ENCODE assay signal across 8 cellular contexts in genomic region chr13:52593812-52594211, GRCh38. TPM values are rescaled to one million over a fixed set of nuclear protein-coding genes. Genes with fewer than 3 reads are reported as not detected.
DNase-seq lines count a peak whose midpoint lies in the region; ATAC-seq, FAIRE-seq and TF ChIP-seq lines count a peak whose summit lies in the region.
"Not testable (repeated sequence)": the region's sequence is repeated elsewhere in the genome, so short reads cannot be mapped to it uniquely, and the experiment has no call there.

No MANE protein-coding gene starts in this region.

- FAIRE-seq in HepG2 (lab: Jason Lieb, UNC), result peak; percentile 8

- CTCF ChIA-PET in HepG2 (lab: Yijun Ruan, JAX; ENCODE audit: low intra/inter-chr PET ratio, low total read pairs), result not testable (repeated sequence)

- TF ChIP-seq CTCF in HepG2 (CRISPR knock-in tag; IDR thresholded peaks at IDR 0.05), result not testable (repeated sequence)

- H3K79me2 ChIP-seq in HepG2 (ENCODE audit: insufficient read depth, low read length), result not testable (repeated sequence)

- H3K9ac ChIP-seq in HepG2 (ENCODE audit: insufficient read depth, low read depth, low read length), result not testable (repeated sequence)

- in situ Hi-C loops in HepG2 (cut with HindIII; ENCODE audit: extremely low pct_ligation_motif_present, low pct_unique_long_range_greater_than_20kb), result loop anchor here (10.0 kb wide), 2 partner anchors 61 to 371 kb away; partner anchors contain the start of gene SUGT1

- peaks cover 12% of the 10 kb centered on the region for H3K4me1 ChIP-seq in HepG2 (ENCODE audit: insufficient read depth, low read length)

- not testable (repeated sequence) for TF ChIP-seq POLR2A in HepG2 (IDR thresholded peaks at IDR 0.05; ENCODE audit: insufficient read depth in 1 of 2, low read depth in 2 of 2, low read length in 2 of 2)

- not testable (repeated sequence) for H3K4me3 ChIP-seq in HepG2 (replicated peaks in 1 of 3; ENCODE audit: insufficient read depth in 1 of 3, low read depth in 2 of 3, low read length in 3 of 3)

- H3K27me3 ChIP-seq in HepG2 (ENCODE audit: control insufficient read depth in 1 of 2, insufficient read depth in 2 of 2, low read length in 2 of 2), result not testable (repeated sequence)

- TF ChIP-seq RAD21 in HepG2 (CRISPR knock-in tag; IDR thresholded peaks at IDR 0.05), result not testable (repeated sequence)

- not testable (repeated sequence) for BruUV-seq in HepG2 (replicated peaks; lab: Mats Ljungman, UMichigan)

- not testable (repeated sequence) for H3K36me3 ChIP-seq in HepG2 (replicated peaks in 1 of 2; ENCODE audit: control insufficient read depth in 1 of 2, insufficient read depth in 2 of 2, low read length in 2 of 2)

- POLR2A ChIA-PET in HepG2 (lab: Yijun Ruan, JAX), result not testable (repeated sequence)

- DNase-seq in NOMO-1 treated with DMSO at 0.1 percent for 48 hours (lab: John Stamatoyannopoulos, UW; ENCODE audit: unreplicated experiment), result peak; percentile 20
- not testable (repeated sequence) for DNase-seq in HepG2 (ENCODE audit: low spot score)

- 33% methylated on average over 3 of the region's 3 CpGs for WGBS in HepG2 (ENCODE audit: low lambda C conversion rate)

- peak overlapping the region; percentile 62 for H2AFZ ChIP-seq in HepG2 (ENCODE audit: low read length)

- H3K4me2 ChIP-seq in HepG2 (ENCODE audit: low read depth, low read length), result peak overlapping the region; percentile 53; the same call in 1 of the 2 replicates

- H4K20me1 ChIP-seq in HepG2 (ENCODE audit: insufficient read depth, low read length), result not testable (repeated sequence)

- H3K9me3 ChIP-seq in HepG2 (ENCODE audit: low read length), result not testable (repeated sequence)

- intact Hi-C loops in HepG2 (cut with micrococcal nuclease; ENCODE audit: unreplicated experiment), result not testable (repeated sequence)

- not testable (repeated sequence) for H3K27ac ChIP-seq in HepG2 (ENCODE audit: extremely low read length, insufficient read depth, low read length)

- ATAC-seq in GM18511 (IDR thresholded peaks at IDR 0.05; ENCODE audit: unreplicated experiment) (peak; percentile 73), GM18868 (IDR thresholded peaks at IDR 0.05; ENCODE audit: unreplicated experiment) (peak; percentile 77), GM19463 (IDR thresholded peaks at IDR 0.05; ENCODE audit: unreplicated experiment) (peak; percentile 54), GM21717 (IDR thresholded peaks at IDR 0.05; ENCODE audit: unreplicated experiment) (peak; percentile 68), HG02870 (IDR thresholded peaks at IDR 0.05; ENCODE audit: unreplicated experiment) (peak; percentile 65), HG03520 (IDR thresholded peaks at IDR 0.05; ENCODE audit: unreplicated experiment) (peak; percentile 65)
- ATAC-seq in HepG2, result not testable (repeated sequence)

- TF ChIP-seq EP300 in HepG2 (IDR thresholded peaks at IDR 0.05; ENCODE audit: low read depth in 2 of 2, low read length in 2 of 2); HepG2 (CRISPR knock-in tag; IDR thresholded peaks at IDR 0.05; ENCODE audit: borderline replicate concordance): not testable (repeated sequence)

RNA-seq across cellular contexts. Expression of gene HNRNPA1L2, which starts 48.4 kb away (rescaled TPM):
- total RNA-seq in HepG2 (2016; rRNA removed; fragmentation: Illumina TruSeq; extraction: Trizol), result 7.1 and 7.7 TPM in 2 replicates
- total RNA-seq in HepG2 (2016; cell fraction: cytosol; rRNA removed; fragmentation: Illumina TruSeq; extraction: Trizol; ENCODE audit: low read depth), result 1.3 and 1.4 TPM in 2 replicates
- 7.2 and 7.8 TPM in 2 replicates for total RNA-seq in HepG2 (2016; cell fraction: insoluble cytoplasmic fraction; rRNA removed; fragmentation: Illumina TruSeq; extraction: Trizol)
- 4.5 TPM in 2 replicates for total RNA-seq in HepG2 (2016; cell fraction: membrane; rRNA removed; fragmentation: Illumina TruSeq; extraction: Trizol)
- 6.4 and 6.6 TPM in 2 replicates for total RNA-seq in HepG2 (2016; cell fraction: nucleus; rRNA removed; fragmentation: Illumina TruSeq; extraction: Trizol)
- 3.1 and 3.6 TPM in 2 replicates for polyA plus RNA-seq in HepG2 (2011; rRNA removed)
- 2.0 and 3.9 TPM in 2 replicates for polyA plus RNA-seq in HepG2 (2011; cell fraction: cytosol; rRNA removed)
- polyA plus RNA-seq in HepG2 (2011; cell fraction: nucleus; rRNA removed), result 3.2 and 5.4 TPM in 2 replicates
- 10.3 and 11.8 TPM in 2 replicates for polyA plus RNA-seq in HepG2 (2012)
- polyA plus RNA-seq in HepG2 (2016; cell fraction: cytosol; fragmentation: Illumina TruSeq; extraction: Trizol; ENCODE audit: low read depth), result 1.7 and 2.8 TPM in 2 replicates
- polyA plus RNA-seq in HepG2 (2016; cell fraction: insoluble cytoplasmic fraction; fragmentation: Illumina TruSeq; extraction: Trizol; ENCODE audit: low read depth), result 13.5 and 15.9 TPM in 2 replicates
- 5.0 and 6.1 TPM in 2 replicates for polyA plus RNA-seq in HepG2 (2016; cell fraction: membrane; fragmentation: Illumina TruSeq; extraction: Trizol; ENCODE audit: low read depth)
- polyA plus RNA-seq in HepG2 (2016; cell fraction: nucleus; fragmentation: Illumina TruSeq; extraction: Trizol; ENCODE audit: insufficient read depth, low read depth), result 17.9 and 18.5 TPM in 2 replicates
- polyA minus RNA-seq in HepG2 (2011; rRNA and poly(A)+ RNA removed; ENCODE audit: low replicate concordance), result 0.30 and 1.6 TPM in 2 replicates
- 0.69 TPM in 1 of 2 replicates, not detected in the other for polyA minus RNA-seq in HepG2 (2011; cell fraction: cytosol; rRNA and poly(A)+ RNA removed)
- polyA minus RNA-seq in HepG2 (2011; cell fraction: nucleus; rRNA and poly(A)+ RNA removed), result 8.0 and 11.7 TPM in 2 replicates

RNA-seq across cellular contexts. Expression of gene SUGT1, which starts 58.8 kb away (rescaled TPM):
- total RNA-seq in HepG2 (2016; rRNA removed; fragmentation: Illumina TruSeq; extraction: Trizol), result 71.2 and 113 TPM in 2 replicates
- total RNA-seq in HepG2 (2016; cell fraction: cytosol; rRNA removed; fragmentation: Illumina TruSeq; extraction: Trizol; ENCODE audit: low read depth), result 29.1 and 29.3 TPM in 2 replicates
- total RNA-seq in HepG2 (2016; cell fraction: insoluble cytoplasmic fraction; rRNA removed; fragmentation: Illumina TruSeq; extraction: Trizol), result 71.6 and 119 TPM in 2 replicates
- 37.8 and 38.6 TPM in 2 replicates for total RNA-seq in HepG2 (2016; cell fraction: membrane; rRNA removed; fragmentation: Illumina TruSeq; extraction: Trizol)
- 38.3 and 46.1 TPM in 2 replicates for total RNA-seq in HepG2 (2016; cell fraction: nucleus; rRNA removed; fragmentation: Illumina TruSeq; extraction: Trizol)
- polyA plus RNA-seq in HepG2 (2011; rRNA removed), result 17.4 and 23.1 TPM in 2 replicates
- polyA plus RNA-seq in HepG2 (2011; cell fraction: cytosol; rRNA removed), result 14.0 and 15.7 TPM in 2 replicates
- polyA plus RNA-seq in HepG2 (2011; cell fraction: nucleus; rRNA removed), result 8.9 and 11.4 TPM in 2 replicates
- polyA plus RNA-seq in HepG2 (2012), result 38.9 and 47.7 TPM in 2 replicates
- 34.3 and 35.9 TPM in 2 replicates for polyA plus RNA-seq in HepG2 (2016; cell fraction: cytosol; fragmentation: Illumina TruSeq; extraction: Trizol; ENCODE audit: low read depth)
- 114 and 117 TPM in 2 replicates for polyA plus RNA-seq in HepG2 (2016; cell fraction: insoluble cytoplasmic fraction; fragmentation: Illumina TruSeq; extraction: Trizol; ENCODE audit: low read depth)
- polyA plus RNA-seq in HepG2 (2016; cell fraction: membrane; fragmentation: Illumina TruSeq; extraction: Trizol; ENCODE audit: low read depth), result 33.9 and 34.2 TPM in 2 replicates
- polyA plus RNA-seq in HepG2 (2016; cell fraction: nucleus; fragmentation: Illumina TruSeq; extraction: Trizol; ENCODE audit: insufficient read depth, low read depth), result 45.9 and 47.6 TPM in 2 replicates
- polyA minus RNA-seq in HepG2 (2011; rRNA and poly(A)+ RNA removed; ENCODE audit: low replicate concordance), result 15.3 and 25.1 TPM in 2 replicates
- 11.3 and 12.1 TPM in 2 replicates for polyA minus RNA-seq in HepG2 (2011; cell fraction: cytosol; rRNA and poly(A)+ RNA removed)
- 40.0 and 48.8 TPM in 2 replicates for polyA minus RNA-seq in HepG2 (2011; cell fraction: nucleus; rRNA and poly(A)+ RNA removed)
